Comparison of ENCODE assay signal across 8 cellular contexts in genomic region chr19:11374449-11375142, GRCh38. TPM values are rescaled to one million over a fixed set of nuclear protein-coding genes. Genes with fewer than 3 reads are reported as not detected.
DNase-seq lines count a peak whose midpoint lies in the region; ATAC-seq, FAIRE-seq and TF ChIP-seq lines count a peak whose summit lies in the region.

SWSAP1 (plus strand) TSS chr19:11374666; CDS start chr19:11374681, 15 bp downstream.

- H3K27ac Mint-ChIP-seq in endothelial cell (ENCODE audit: unreplicated experiment): no peak within 1 kb of the TSS

- FAIRE-seq in HTR-8/SVneo (lab: Jason Lieb, UNC): peak; percentile 91

- no peaks in the 10 kb centered on the region for H3K9me3 Mint-ChIP-seq in endothelial cell (ENCODE audit: unreplicated experiment)

- in situ Hi-C loops in Caki2 (cut with HindIII; ENCODE audit: low pct_unique_long_range_greater_than_20kb, low sequenced_read_pairs): no loop called here

- H3K27me3 Mint-ChIP-seq in endothelial cell (ENCODE audit: unreplicated experiment): peaks cover 14% of the 10 kb centered on the region

- H3K36me3 Mint-ChIP-seq in endothelial cell (ENCODE audit: low read depth, unreplicated experiment): peaks cover 10% of the 10 kb centered on the region

- peaks cover 13% of the 10 kb centered on the region for H3K4me1 Mint-ChIP-seq in endothelial cell (ENCODE audit: unreplicated experiment)

- no peak within 1 kb of the TSS for H3K4me3 Mint-ChIP-seq in endothelial cell (ENCODE audit: unreplicated experiment)

- TF ChIP-seq CTCF in endothelial cell (IDR thresholded peaks at IDR 0.05; ENCODE audit: unreplicated experiment): no peak

- DNase-seq in Caki2 (ENCODE audit: low read depth): peak; percentile 99
- DNase-seq in HTR-8/SVneo (ENCODE audit: insufficient read length, low spot score): peak; percentile 100
- DNase-seq in NOMO-1 treated with DMSO at 0.1 percent for 48 hours (lab: John Stamatoyannopoulos, UW; ENCODE audit: unreplicated experiment): peak; percentile 100
- DNase-seq in activated CD8-positive, alpha-beta memory T cell treated with anti-CD3 and anti-CD28 coated beads, Interleukin-2, amount 50 U/mL, for 1 hour (ENCODE audit: extremely low read depth): peak; percentile 92
- peak; percentile 94 for DNase-seq in endothelial cell (ENCODE audit: low spot score)
- peak; percentile 98 for DNase-seq in mesenteric fat pad (ENCODE audit: low spot score)
- DNase-seq in stimulated activated CD8-positive, alpha-beta memory T cell treated with anti-CD3 and anti-CD28 coated beads, Interleukin-15, amount 100 ng/mL, for 1 hour (ENCODE audit: low read depth): peak; percentile 89

- peak; percentile 82 for ATAC-seq in GM21390 (IDR thresholded peaks at IDR 0.05; ENCODE audit: unreplicated experiment)

RNA-seq across cellular contexts. Expression of gene SWSAP1, which starts in this region (rescaled TPM):
- total RNA-seq in Caki2 (2014; rRNA removed; shearing (Covaris generic); ENCODE audit: low replicate concordance): 2.1 and 5.6 TPM in 2 replicates
- total RNA-seq in endothelial cell (ENCODE audit: unreplicated experiment): 3.3 TPM
- total RNA-seq in mesenteric fat pad: 1.2 TPM

Comparison
In these comparisons a context has a peak if more than half of its experiments do, and no peak if none do; other contexts are left out.
1. Peak in every context shown above with its lines: DNase-seq and ATAC-seq.